Comparison of ENCODE assay signal across 14 cellular contexts in genomic region chr12:108316153-108316892, GRCh38. TPM values are rescaled to one million over a fixed set of nuclear protein-coding genes. Genes with fewer than 3 reads are reported as not detected.
DNase-seq lines count a peak whose midpoint lies in the region; ATAC-seq and TF ChIP-seq lines count a peak whose summit lies in the region.
"Had no signal": no experiment of that assay in that cellular context is flagged by ENCODE, and none has a peak within 500 bp of the region (broad histone marks: within the 10 kb centered on the region; RNA-seq: fewer than 3 reads in every experiment).

No MANE protein-coding gene starts in this region.

- no peaks in the 10 kb centered on the region for H3K9me3 Mint-ChIP-seq in dendritic cell treated with granulocyte-macrophage colony-stimulating factor and Interleukin-4, amounts not matched to agents 40 ng/mL and 50 ng/mL, for 4 days
- H3K9me3 Mint-ChIP-seq in mesothelial cell of epicardium, result no peaks in the 10 kb centered on the region
- H3K9me3 Mint-ChIP-seq: activated CD4-positive, alpha-beta memory T cell treated with anti-CD3 and anti-CD28 coated beads for 36 hours had no signal

- H3K9me3 ChIP-seq in heart left ventricle, result no peaks in the 10 kb centered on the region
- no peaks in the 10 kb centered on the region for H3K9me3 ChIP-seq in transverse colon
- no peaks in the 10 kb centered on the region for H3K9me3 ChIP-seq in breast epithelium
- H3K9me3 ChIP-seq in mammary epithelial cell (replicated peaks; ENCODE audit: insufficient read depth, low read length), result no peaks in the 10 kb centered on the region

- no peak for TF ChIP-seq EP300 in transverse colon (IDR thresholded peaks at IDR 0.05; ENCODE audit: low read depth)

- peak overlapping the region; percentile 49 for H3K4me3 Mint-ChIP-seq in dendritic cell treated with granulocyte-macrophage colony-stimulating factor and Interleukin-4, amounts not matched to agents 40 ng/mL and 50 ng/mL, for 4 days
- H3K4me3 Mint-ChIP-seq in mesothelial cell of epicardium, result no peak overlapping the region
- H3K4me3 Mint-ChIP-seq: activated CD4-positive, alpha-beta memory T cell treated with anti-CD3 and anti-CD28 coated beads for 36 hours had no signal

- H3K27me3 ChIP-seq in heart left ventricle, result no peaks in the 10 kb centered on the region
- H3K27me3 ChIP-seq in transverse colon, result no peaks in the 10 kb centered on the region
- H3K27me3 ChIP-seq in breast epithelium, result no peaks in the 10 kb centered on the region
- no peaks in the 10 kb centered on the region for H3K27me3 ChIP-seq in mammary epithelial cell (ENCODE audit: insufficient read depth, low read length)
- H3K27me3 ChIP-seq: SJCRH30 had no signal

- CTCF ChIA-PET in mammary epithelial cell (lab: Charles Lee; ENCODE audit: low non-redundant PET), result no interaction called here

- H3K36me3 Mint-ChIP-seq in dendritic cell treated with granulocyte-macrophage colony-stimulating factor and Interleukin-4, amounts not matched to agents 40 ng/mL and 50 ng/mL, for 4 days (ENCODE audit: low read depth), result peaks cover 92% of the 10 kb centered on the region
- no peaks in the 10 kb centered on the region for H3K36me3 Mint-ChIP-seq in mesothelial cell of epicardium
- H3K36me3 Mint-ChIP-seq: activated CD4-positive, alpha-beta memory T cell treated with anti-CD3 and anti-CD28 coated beads for 36 hours had no signal

- TF ChIP-seq CTCF in heart left ventricle (IDR thresholded peaks at IDR 0.05) (no peak), mesothelial cell of epicardium (IDR thresholded peaks at IDR 0.05; ENCODE audit: unreplicated experiment) (no peak), transverse colon (IDR thresholded peaks at IDR 0.05) (no peak), breast epithelium (IDR thresholded peaks at IDR 0.05) (no peak), mammary epithelial cell (conservative IDR thresholded peaks at IDR 0.05 in 1 of 2, IDR thresholded peaks at IDR 0.05 in 1 of 2; ENCODE audit: extremely low read depth in 1 of 2, insufficient read depth in 1 of 2, low read depth in 1 of 2, low read length in 2 of 2) (no peak)

- no peak for DNase-seq in heart left ventricle
- DNase-seq in cardiac septum (ENCODE audit: low spot score), result no peak
- no peak for DNase-seq in mesothelial cell of epicardium (ENCODE audit: low spot score in 2 of 2, unreplicated experiment in 2 of 2)
- no peak for DNase-seq in transverse colon
- DNase-seq in NCI-H2171 (lab: John Stamatoyannopoulos, UW), result no peak
- DNase-seq in breast epithelium (ENCODE audit: low spot score in 2 of 2), result no peak
- no peak for DNase-seq in mammary epithelial cell
- DNase-seq: activated CD4-positive, alpha-beta memory T cell treated with anti-CD3 and anti-CD28 coated beads for 36 hours; effector CD4-positive, alpha-beta T cell; GDM1; SJCRH30; stimulated activated CD4-positive, alpha-beta T cell treated with anti-CD3 and anti-CD28 coated beads, Interleukin-1b, Interleukin-23, amount 100 ng/mL, for 48 hours; stimulated activated CD8-positive, alpha-beta memory T cell treated with anti-CD3 and anti-CD28 coated beads, Interleukin-4, amount 100 ng/mL, for 48 hours had no signal

- H3K36me3 ChIP-seq in heart left ventricle, result peaks cover 0 to 8% (median 0%) of the 10 kb centered on the region in 9 donors
- no peaks in the 10 kb centered on the region for H3K36me3 ChIP-seq in transverse colon
- no peaks in the 10 kb centered on the region for H3K36me3 ChIP-seq in breast epithelium
- no peaks in the 10 kb centered on the region for H3K36me3 ChIP-seq in mammary epithelial cell (ENCODE audit: insufficient read depth, low read length)
- H3K36me3 ChIP-seq: SJCRH30 had no signal

- ATAC-seq in heart left ventricle, result no peak

- peak overlapping the region; percentile 88 for H3K27ac Mint-ChIP-seq in dendritic cell treated with granulocyte-macrophage colony-stimulating factor and Interleukin-4, amounts not matched to agents 40 ng/mL and 50 ng/mL, for 4 days
- peak overlapping the region; percentile 49 for H3K27ac Mint-ChIP-seq in mesothelial cell of epicardium
- H3K27ac Mint-ChIP-seq: activated CD4-positive, alpha-beta memory T cell treated with anti-CD3 and anti-CD28 coated beads for 36 hours had no signal

- H3K27me3 Mint-ChIP-seq in dendritic cell treated with granulocyte-macrophage colony-stimulating factor and Interleukin-4, amounts not matched to agents 40 ng/mL and 50 ng/mL, for 4 days, result no peaks in the 10 kb centered on the region
- peaks cover 20% of the 10 kb centered on the region for H3K27me3 Mint-ChIP-seq in mesothelial cell of epicardium (ENCODE audit: low read depth)

- peak overlapping the region in 7 of 12 donors; percentile 22 to 95 (median 38) for H3K27ac ChIP-seq in heart left ventricle
- H3K27ac ChIP-seq in transverse colon, result peak overlapping the region; percentile 34 to 65 (median 51)
- H3K27ac ChIP-seq in breast epithelium, result no peak overlapping the region
- H3K27ac ChIP-seq in mammary epithelial cell (ENCODE audit: insufficient read depth, low read depth, low read length), result no peak overlapping the region
- H3K27ac ChIP-seq: SJCRH30 had no signal

- in situ Hi-C loops in transverse colon (cut with MboI; ENCODE audit: low pct_ligation_motif_present in 1 of 4, low pct_unique_long_range_greater_than_20kb in 1 of 4, low sequenced_read_pairs in 3 of 4) (no loop called here), mammary epithelial cell (cut with MboI; ENCODE audit: low sequenced_read_pairs in 2 of 2) (no loop called here)

- H3K4me3 ChIP-seq in heart left ventricle (no peak overlapping the region), transverse colon (no peak overlapping the region), breast epithelium (no peak overlapping the region), mammary epithelial cell (replicated peaks in 1 of 3; ENCODE audit: insufficient read depth in 1 of 3, low read depth in 2 of 3, low read length in 3 of 3) (no peak overlapping the region)
- H3K4me3 ChIP-seq: SJCRH30 had no signal

- dilution Hi-C loops in mammary epithelial cell (cut with HindIII; ENCODE audit: low sequenced_read_pairs), result no loop called here

- H3K4me1 ChIP-seq in heart left ventricle, result peaks cover 5 to 86% (median 25%) of the 10 kb centered on the region in 12 donors
- peaks cover 0 to 21% (median 9%) of the 10 kb centered on the region in 4 donors for H3K4me1 ChIP-seq in transverse colon
- no peaks in the 10 kb centered on the region for H3K4me1 ChIP-seq in breast epithelium
- H3K4me1 ChIP-seq in mammary epithelial cell (ENCODE audit: insufficient read depth, low read length), result no peaks in the 10 kb centered on the region
- H3K4me1 ChIP-seq: SJCRH30 had no signal

- no peak for TF ChIP-seq POLR2A in heart left ventricle (IDR thresholded peaks at IDR 0.05)
- TF ChIP-seq POLR2A in transverse colon (IDR thresholded peaks at IDR 0.05), result no peak
- TF ChIP-seq POLR2A in breast epithelium (IDR thresholded peaks at IDR 0.05), result no peak

- H3K4me1 Mint-ChIP-seq in dendritic cell treated with granulocyte-macrophage colony-stimulating factor and Interleukin-4, amounts not matched to agents 40 ng/mL and 50 ng/mL, for 4 days (ENCODE audit: low read depth), result peaks cover 90% of the 10 kb centered on the region
- H3K4me1 Mint-ChIP-seq in mesothelial cell of epicardium, result peaks cover 23% of the 10 kb centered on the region

- no TSS peak for BruUV-seq in mammary epithelial cell (replicated peaks; lab: Mats Ljungman, UMichigan)

- intact Hi-C loops in heart left ventricle (cut with DNase I) (no loop called here), cardiac septum (cut with DNase I) (no loop called here), transverse colon (cut with DNase I; ENCODE audit: low total_unique reads) (no loop called here), breast epithelium (cut with DNase I; ENCODE audit: low total_unique reads) (no loop called here), mammary epithelial cell (cut with micrococcal nuclease) (no loop called here)
- intact Hi-C loops in dendritic cell treated with granulocyte-macrophage colony-stimulating factor and Interleukin-4, amounts not matched to agents 40 ng/mL and 50 ng/mL, for 4 days (cut with micrococcal nuclease), result no loop called here

- H3K79me2 ChIP-seq in mammary epithelial cell (ENCODE audit: insufficient read depth, low read length), result no peaks in the 10 kb centered on the region

- H4K20me1 ChIP-seq in mammary epithelial cell (ENCODE audit: insufficient read depth, low read length), result no peaks in the 10 kb centered on the region

- H2AFZ ChIP-seq in mammary epithelial cell (ENCODE audit: low read depth, low read length), result no peak overlapping the region

- no peak overlapping the region for H3K4me2 ChIP-seq in mammary epithelial cell (ENCODE audit: insufficient read depth, low read depth, low read length)

- H3K9ac ChIP-seq in mammary epithelial cell (ENCODE audit: insufficient read depth, low read length), result no peak overlapping the region

- WGBS in heart left ventricle, 4 donors, result 49 to 61% (median 53%) methylated on average over 10 to 11 of the region's 11 CpGs
- 29 to 52% methylated on average over 2 to 10 of the region's 11 CpGs for WGBS in transverse colon (ENCODE audit: low coverage in 1 of 2), 2 donors
- 63% methylated on average over 9 of the region's 11 CpGs for WGBS in mammary epithelial cell (ENCODE audit: low coverage, missing lambda C conversion rate)

RNA-seq across cellular contexts. Expression of gene CMKLR1, which starts 22.8 kb away (rescaled TPM):
- total RNA-seq in heart left ventricle (10 to 100 TPM in 2 of 9 donors, 1 to 10 TPM in 7; 5.4 to 47.3 (median 8.2) TPM), cardiac septum (21.0 TPM), mesothelial cell of epicardium (0.87 to 1.7 TPM (median 1.4 TPM) in 3 replicates), transverse colon (10 to 100 TPM in 1 of 4 donors, 1 to 10 TPM in 3; 4.2 to 13.5 (median 4.5) TPM), breast epithelium (10 to 100 TPM in 1 of 3 donors, 1 to 10 TPM in 2; 4.9 to 30.2 (median 9.1) TPM), mammary epithelial cell (under 1 TPM in 1 of 2 donors, not detected in 1; 0.33 TPM)
- polyA plus RNA-seq in heart left ventricle (1 to 10 TPM; 2.0 to 4.1 TPM), mammary epithelial cell (not detected)
- not detected for polyA minus RNA-seq in mammary epithelial cell
- total RNA-seq: activated CD4-positive, alpha-beta memory T cell treated with anti-CD3 and anti-CD28 coated beads for 36 hours had no signal

Comparison
In these comparisons a context has a peak if more than half of its experiments do, and no peak if none do; other contexts are left out.
1. H3K27ac ChIP-seq: peak in heart left ventricle (7 of 12) and transverse colon (4 of 4); none in breast epithelium (0 of 2) and mammary epithelial cell (single experiment).